Comparison of ENCODE assay signal across 8 cellular contexts in genomic region chrX:63561425-63561824, GRCh38.
DNase-seq lines count a peak whose midpoint lies in the region; ATAC-seq and TF ChIP-seq lines count a peak whose summit lies in the region.

No MANE protein-coding gene starts in this region.

- no peaks in the 10 kb centered on the region for H3K27me3 Mint-ChIP-seq in WTC11 (ENCODE audit: low read depth)
- no peaks in the 10 kb centered on the region for H3K27me3 Mint-ChIP-seq in stimulated activated naive CD8-positive, alpha-beta T cell treated with anti-CD3 and anti-CD28 coated beads, Interleukin-15, amount 100 ng/mL, for 72 hours

- no peak for ATAC-seq in WTC11
- ATAC-seq in stimulated activated naive CD8-positive, alpha-beta T cell treated with anti-CD3 and anti-CD28 coated beads, Interleukin-15, amount 100 ng/mL, for 72 hours: no peak

- peak overlapping the region; percentile 69 for H3K4me3 ChIP-seq in iPS-11a (ENCODE audit: low read depth, low read length)

- peaks cover 3% of the 10 kb centered on the region for H3K4me1 Mint-ChIP-seq in WTC11
- H3K4me1 Mint-ChIP-seq in stimulated activated naive CD8-positive, alpha-beta T cell treated with anti-CD3 and anti-CD28 coated beads, Interleukin-15, amount 100 ng/mL, for 72 hours: peaks cover 6% of the 10 kb centered on the region

- peaks cover 13% of the 10 kb centered on the region for H3K9me3 Mint-ChIP-seq in WTC11
- H3K9me3 Mint-ChIP-seq in stimulated activated naive CD8-positive, alpha-beta T cell treated with anti-CD3 and anti-CD28 coated beads, Interleukin-15, amount 100 ng/mL, for 72 hours: peaks cover 2 to 5% of the 10 kb centered on the region in 2 donors

- POLR2A ChIA-PET in WTC11 (lab: Charles Lee): no interaction called here

- H3K27ac Mint-ChIP-seq in WTC11: peak overlapping the region; percentile 88; the same call in 1 of the 2 replicates
- peak overlapping the region in 1 of 2 donors; percentile 90 for H3K27ac Mint-ChIP-seq in stimulated activated naive CD8-positive, alpha-beta T cell treated with anti-CD3 and anti-CD28 coated beads, Interleukin-15, amount 100 ng/mL, for 72 hours

- TF ChIP-seq CTCF in WTC11 (IDR thresholded peaks at IDR 0.05): no peak

- DNase-seq in NCI-H82 (lab: John Stamatoyannopoulos, UW) (peak; percentile 5), NCI-H82 treated with DMSO at 0.1 percent for 48 hours (lab: John Stamatoyannopoulos, UW; ENCODE audit: unreplicated experiment) (no peak), WTC11 (ENCODE audit: low spot score) (no peak), H4 (ENCODE audit: low spot score) (no peak), AG08395 (ENCODE audit: low spot score) (no peak)
- DNase-seq in stimulated activated naive CD8-positive, alpha-beta T cell treated with anti-CD3 and anti-CD28 coated beads, Interleukin-15, amount 100 ng/mL, for 72 hours: no peak
- no peak for DNase-seq in stimulated activated CD4-positive, alpha-beta T cell treated with anti-CD3 and anti-CD28 coated beads, Interleukin-4, amount 100 ng/mL, for 24 hours

- CTCF ChIA-PET in WTC11 (lab: Charles Lee): no interaction called here

- peak overlapping the region; percentile 99 for H3K4me3 Mint-ChIP-seq in WTC11
- H3K4me3 Mint-ChIP-seq in stimulated activated naive CD8-positive, alpha-beta T cell treated with anti-CD3 and anti-CD28 coated beads, Interleukin-15, amount 100 ng/mL, for 72 hours: peak overlapping the region; percentile 89 to 90

- H3K36me3 Mint-ChIP-seq in WTC11: peaks cover 2% of the 10 kb centered on the region

TF ChIP-seq in WTC11, 78 proteins besides CTCF, POLR2A, EP300 and RAD21:
- TF ChIP-seq ZBTB21 (CRISPR knock-in tag; IDR thresholded peaks at IDR 0.05; ENCODE audit: borderline replicate concordance): no peak
- TF ChIP-seq EMX1 (CRISPR knock-in tag; IDR thresholded peaks at IDR 0.05): no peak
- no peak for TF ChIP-seq TEAD1 (CRISPR knock-in tag; IDR thresholded peaks at IDR 0.05)
- TF ChIP-seq E2F4 (CRISPR knock-in tag; IDR thresholded peaks at IDR 0.05; ENCODE audit: borderline replicate concordance, low read depth): no peak
- TF ChIP-seq ZNF263 (CRISPR knock-in tag; IDR thresholded peaks at IDR 0.05; ENCODE audit: low read depth): no peak
- TF ChIP-seq PREB (CRISPR knock-in tag; IDR thresholded peaks at IDR 0.05; ENCODE audit: borderline replicate concordance): no peak
- TF ChIP-seq ZNF121 (CRISPR knock-in tag; IDR thresholded peaks at IDR 0.05): no peak
- TF ChIP-seq NR3C1 (CRISPR knock-in tag; conservative IDR thresholded peaks at IDR 0.05; ENCODE audit: low read depth): no peak
- no peak for TF ChIP-seq NR2C2 (CRISPR knock-in tag; IDR thresholded peaks at IDR 0.05)
